Comparison of ENCODE assay signal across 1 cellular context in genomic region chr4:63937961-63938360, GRCh38.
TF ChIP-seq lines count a peak whose summit lies in the region.

No MANE protein-coding gene starts in this region.

TF ChIP-seq in WTC11, 78 proteins besides CTCF, POLR2A, EP300 and RAD21 (continued from another document):
- TF ChIP-seq ZNF532 (CRISPR knock-in tag; IDR thresholded peaks at IDR 0.05; ENCODE audit: borderline replicate concordance) (no peak), ZNF317 (CRISPR knock-in tag; IDR thresholded peaks at IDR 0.05; ENCODE audit: borderline replicate concordance, low read depth) (no peak)
